In genomic region chr13:42894765-42895181, GRCh38 we compare ENCODE assay signal across 12 cellular contexts.
DNase-seq lines count a peak whose midpoint lies in the region; ATAC-seq and TF ChIP-seq lines count a peak whose summit lies in the region.
"Had no signal": no experiment of that assay in that cellular context is flagged by ENCODE, and none has a peak within 500 bp of the region (broad histone marks: within the 10 kb centered on the region; RNA-seq: fewer than 3 reads in every experiment).

No MANE protein-coding gene starts in this region.

- no peaks in the 10 kb centered on the region for H3K36me3 ChIP-seq in upper lobe of right lung
- peaks cover 86% of the 10 kb centered on the region for H3K36me3 ChIP-seq in endodermal cell (ENCODE audit: control insufficient read depth, insufficient read depth, low read length)

- H3K9me3 Mint-ChIP-seq in endodermal cell, result no peaks in the 10 kb centered on the region

- H3K9ac ChIP-seq in endodermal cell (ENCODE audit: extremely low read depth, low read length, poor library complexity, severe bottlenecking), result no peak overlapping the region

- H3K27me3 ChIP-seq in upper lobe of right lung (no peaks in the 10 kb centered on the region), endodermal cell (ENCODE audit: control insufficient read depth, insufficient read depth, low read length, poor library complexity, severe bottlenecking) (no peaks in the 10 kb centered on the region)

- H3K27ac ChIP-seq in upper lobe of right lung (no peak overlapping the region), endodermal cell (ENCODE audit: low read depth, low read length) (no peak overlapping the region)

- no peak overlapping the region for H3K27ac Mint-ChIP-seq in endodermal cell

- H3K4me1 Mint-ChIP-seq in endodermal cell, result no peaks in the 10 kb centered on the region

- TF ChIP-seq CTCF in cardiac fibroblast (IDR thresholded peaks at IDR 0.05; ENCODE audit: low read depth, low read length) (no peak), upper lobe of right lung (IDR thresholded peaks at IDR 0.05) (no peak), endodermal cell (conservative IDR thresholded peaks at IDR 0.05) (no peak)

- ATAC-seq in upper lobe of right lung, result no peak
- ATAC-seq: HCT116 had no signal

- H3K4me1 ChIP-seq in upper lobe of right lung (no peaks in the 10 kb centered on the region), endodermal cell (ENCODE audit: control insufficient read depth, insufficient read depth, low read length) (no peaks in the 10 kb centered on the region)

- DNase-seq in LHCN-M2 (ENCODE audit: low read depth) (peak; percentile 94), NCI-H446 treated with DMSO at 0.1 percent for 48 hours (lab: John Stamatoyannopoulos, UW) (peak; percentile 93), cardiac fibroblast (ENCODE audit: low read depth in 2 of 2) (peak; percentile 92 to 95), renal cortical epithelial cell (ENCODE audit: low read depth) (peak; percentile 52), upper lobe of right lung (no peak), endodermal cell (no peak), GM19238 (ENCODE audit: insufficient read length, low spot score) (no peak)
- DNase-seq: activated CD8-positive, alpha-beta memory T cell treated with anti-CD3 and anti-CD28 coated beads for 24 hours; amniotic stem cell; NCI-H1436 treated with DMSO at 0.1 percent for 48 hours; stimulated activated CD4-positive, alpha-beta T cell treated with anti-CD3 and anti-CD28 coated beads, Interleukin-1b, Interleukin-23, amount 100 ng/mL, for 48 hours had no signal

- WGBS in endodermal cell (ENCODE audit: insufficient coverage in 1 of 2, insufficient read length in 1 of 2), 2 experiments, result 83% methylated on average over 2 of the region's 4 CpGs; no CpG with 5 or more reads in 1 of the 2 experiments

- H3K9me3 ChIP-seq in upper lobe of right lung (no peaks in the 10 kb centered on the region), endodermal cell (ENCODE audit: control insufficient read depth, low read length) (peaks cover 6% of the 10 kb centered on the region)

- no peak overlapping the region for H3K4me3 Mint-ChIP-seq in endodermal cell

- intact Hi-C loops in upper lobe of right lung (cut with DNase I), result no loop called here

- peaks cover 15% of the 10 kb centered on the region for H3K36me3 Mint-ChIP-seq in endodermal cell (ENCODE audit: low read depth)

- no peak overlapping the region for H3K4me3 ChIP-seq in cardiac fibroblast (replicated peaks in 1 of 2; ENCODE audit: low read depth in 2 of 2, low read length in 2 of 2)
- H3K4me3 ChIP-seq in upper lobe of right lung, result no peak overlapping the region
- H3K4me3 ChIP-seq in endodermal cell (ENCODE audit: low read length), result no peak overlapping the region

- no peaks in the 10 kb centered on the region for H3K27me3 Mint-ChIP-seq in endodermal cell (ENCODE audit: insufficient read depth)

Comparison
In these comparisons a context has a peak if more than half of its experiments do, and no peak if none do; other contexts are left out.
1. DNase-seq: peak in LHCN-M2 (single experiment), NCI-H446 treated with DMSO at 0.1 percent for 48 hours (single experiment), cardiac fibroblast (2 of 2) and renal cortical epithelial cell (single experiment); none in upper lobe of right lung (single experiment), endodermal cell (single experiment) and GM19238 (single experiment).